Comparison of ENCODE assay signal across 1 cellular context in the genomic region with DNA sequence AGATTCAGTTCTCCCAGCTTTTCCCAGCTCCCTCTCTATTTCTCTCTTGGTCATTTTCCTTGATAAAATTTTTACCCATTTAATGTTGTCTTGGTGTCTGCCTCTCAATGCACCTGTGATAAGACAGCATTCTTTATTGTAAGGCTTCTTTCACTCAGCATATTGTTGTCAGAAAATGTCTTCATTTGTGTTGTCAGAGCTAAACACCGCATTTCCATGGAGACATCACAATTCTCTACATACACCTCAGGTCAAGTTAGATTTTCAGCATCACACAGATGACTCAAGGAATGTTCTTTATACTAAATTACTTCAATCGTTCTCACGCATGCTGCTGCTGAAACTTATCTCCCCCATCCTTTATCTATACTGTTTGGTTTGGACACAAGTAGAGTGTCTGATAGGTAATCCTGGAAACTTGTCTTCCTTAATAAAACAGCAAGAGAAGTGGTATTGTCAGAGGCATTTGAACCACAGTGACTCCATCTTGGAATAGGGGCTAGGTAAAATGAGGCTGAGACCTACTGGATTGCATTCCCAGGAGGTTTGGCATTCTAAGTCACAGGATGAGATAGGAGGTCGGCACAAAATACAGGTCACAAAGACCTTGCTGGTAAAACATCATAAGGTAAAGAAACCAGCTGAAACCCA.
TF ChIP-seq lines count a peak whose summit lies in the region.

No MANE protein-coding gene starts in this region.

TF ChIP-seq in K562, 482 proteins besides CTCF, POLR2A, EP300 and RAD21 (continued from another document and continues in another):
- TF ChIP-seq, protein P1, sequence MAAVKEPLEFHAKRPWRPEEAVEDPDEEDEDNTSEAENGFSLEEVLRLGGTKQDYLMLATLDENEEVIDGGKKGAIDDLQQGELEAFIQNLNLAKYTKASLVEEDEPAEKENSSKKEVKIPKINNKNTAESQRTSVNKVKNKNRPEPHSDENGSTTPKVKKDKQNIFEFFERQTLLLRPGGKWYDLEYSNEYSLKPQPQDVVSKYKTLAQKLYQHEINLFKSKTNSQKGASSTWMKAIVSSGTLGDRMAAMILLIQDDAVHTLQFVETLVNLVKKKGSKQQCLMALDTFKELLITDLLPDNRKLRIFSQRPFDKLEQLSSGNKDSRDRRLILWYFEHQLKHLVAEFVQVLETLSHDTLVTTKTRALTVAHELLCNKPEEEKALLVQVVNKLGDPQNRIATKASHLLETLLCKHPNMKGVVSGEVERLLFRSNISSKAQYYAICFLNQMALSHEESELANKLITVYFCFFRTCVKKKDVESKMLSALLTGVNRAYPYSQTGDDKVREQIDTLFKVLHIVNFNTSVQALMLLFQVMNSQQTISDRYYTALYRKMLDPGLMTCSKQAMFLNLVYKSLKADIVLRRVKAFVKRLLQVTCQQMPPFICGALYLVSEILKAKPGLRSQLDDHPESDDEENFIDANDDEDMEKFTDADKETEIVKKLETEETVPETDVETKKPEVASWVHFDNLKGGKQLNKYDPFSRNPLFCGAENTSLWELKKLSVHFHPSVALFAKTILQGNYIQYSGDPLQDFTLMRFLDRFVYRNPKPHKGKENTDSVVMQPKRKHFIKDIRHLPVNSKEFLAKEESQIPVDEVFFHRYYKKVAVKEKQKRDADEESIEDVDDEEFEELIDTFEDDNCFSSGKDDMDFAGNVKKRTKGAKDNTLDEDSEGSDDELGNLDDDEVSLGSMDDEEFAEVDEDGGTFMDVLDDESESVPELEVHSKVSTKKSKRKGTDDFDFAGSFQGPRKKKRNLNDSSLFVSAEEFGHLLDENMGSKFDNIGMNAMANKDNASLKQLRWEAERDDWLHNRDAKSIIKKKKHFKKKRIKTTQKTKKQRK (IDR thresholded peaks at IDR 0.05; ENCODE audit: borderline replicate concordance, low read depth, low read length) = no peak
- no peak for TF ChIP-seq SRSF9 (IDR thresholded peaks at IDR 0.05; ENCODE audit: borderline replicate concordance, low read depth, low read length)
- TF ChIP-seq PTTG1 (tag; IDR thresholded peaks at IDR 0.05; ENCODE audit: low read depth) = peak; percentile 77
- TF ChIP-seq ZNF239 (CRISPR knock-in tag; IDR thresholded peaks at IDR 0.05) = 0 out of 2 replicates have a peak, but pooled peaks have one; percentile 26
- no peak for TF ChIP-seq ADNP (tag; IDR thresholded peaks at IDR 0.05)
- no peak for TF ChIP-seq TOE1 (IDR thresholded peaks at IDR 0.05; ENCODE audit: borderline replicate concordance)
- TF ChIP-seq TOE1 (CRISPR knock-in tag; IDR thresholded peaks at IDR 0.05; ENCODE audit: borderline replicate concordance, low read depth) = no peak
- no peak for TF ChIP-seq ZNF311 (CRISPR knock-in tag; IDR thresholded peaks at IDR 0.05)
- peak; percentile 18; the same call in 1 of the 2 replicates for TF ChIP-seq IRF9 (tag; IDR thresholded peaks at IDR 0.05)
- no peak for TF ChIP-seq TAF7 (tag; IDR thresholded peaks at IDR 0.05)
- TF ChIP-seq SMARCB1 (IDR thresholded peaks at IDR 0.05; ENCODE audit: insufficient read length, low read depth) = no peak
- TF ChIP-seq, protein P2, sequence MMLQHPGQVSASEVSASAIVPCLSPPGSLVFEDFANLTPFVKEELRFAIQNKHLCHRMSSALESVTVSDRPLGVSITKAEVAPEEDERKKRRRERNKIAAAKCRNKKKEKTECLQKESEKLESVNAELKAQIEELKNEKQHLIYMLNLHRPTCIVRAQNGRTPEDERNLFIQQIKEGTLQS (IDR thresholded peaks at IDR 0.05) = no peak
- TF ChIP-seq, protein P2 (CRISPR knock-in tag; conservative IDR thresholded peaks at IDR 0.05) = no peak
- TF ChIP-seq, protein P3, sequence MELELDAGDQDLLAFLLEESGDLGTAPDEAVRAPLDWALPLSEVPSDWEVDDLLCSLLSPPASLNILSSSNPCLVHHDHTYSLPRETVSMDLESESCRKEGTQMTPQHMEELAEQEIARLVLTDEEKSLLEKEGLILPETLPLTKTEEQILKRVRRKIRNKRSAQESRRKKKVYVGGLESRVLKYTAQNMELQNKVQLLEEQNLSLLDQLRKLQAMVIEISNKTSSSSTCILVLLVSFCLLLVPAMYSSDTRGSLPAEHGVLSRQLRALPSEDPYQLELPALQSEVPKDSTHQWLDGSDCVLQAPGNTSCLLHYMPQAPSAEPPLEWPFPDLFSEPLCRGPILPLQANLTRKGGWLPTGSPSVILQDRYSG (tag; conservative IDR thresholded peaks at IDR 0.05; ENCODE audit: low read depth) = 0 out of 2 replicates have a peak, but pooled peaks have one; percentile 71
- TF ChIP-seq ZNF197 (CRISPR knock-in tag; IDR thresholded peaks at IDR 0.05; ENCODE audit: low read depth) = no peak
- TF ChIP-seq ZNF766 (CRISPR knock-in tag; conservative IDR thresholded peaks at IDR 0.05) = peak; percentile 66; the same call in 1 of the 2 replicates
- no peak for TF ChIP-seq USF2 (CRISPR knock-in tag; IDR thresholded peaks at IDR 0.05)
- TF ChIP-seq LCOR (CRISPR knock-in tag; IDR thresholded peaks at IDR 0.05) = no peak
- no peak for TF ChIP-seq ZNF174 (CRISPR knock-in tag; IDR thresholded peaks at IDR 0.05)
- TF ChIP-seq SNRNP70 (optimal IDR thresholded peaks at IDR 0.05; ENCODE audit: low read depth, low read length) = no peak
- TF ChIP-seq PRMT5 (CRISPR knock-in tag; IDR thresholded peaks at IDR 0.05) = no peak
- no peak for TF ChIP-seq MBD2 (IDR thresholded peaks at IDR 0.05; ENCODE audit: borderline replicate concordance, low read depth)
- TF ChIP-seq DIDO1 (tag; IDR thresholded peaks at IDR 0.05; ENCODE audit: low read depth) = 0 out of 2 replicates have a peak, but pooled peaks have one; percentile 33
- peak in 1 of 2 experiments; percentile 45; a peak in 1 of 4 replicates for TF ChIP-seq TEAD1 (CRISPR knock-in tag; IDR thresholded peaks at IDR 0.05)
- TF ChIP-seq ATF1 (CRISPR knock-in tag; IDR thresholded peaks at IDR 0.05) = no peak
- no peak for TF ChIP-seq ATF1 (tag; IDR thresholded peaks at IDR 0.05)
- TF ChIP-seq GATAD2A (IDR thresholded peaks at IDR 0.05) = no peak
- TF ChIP-seq NFE2L1 (tag; IDR thresholded peaks at IDR 0.05; ENCODE audit: borderline replicate concordance, low read depth) = no peak
- no peak for TF ChIP-seq ZBTB12 (CRISPR knock-in tag; IDR thresholded peaks at IDR 0.05)
- TF ChIP-seq RBM15 (IDR thresholded peaks at IDR 0.05; ENCODE audit: insufficient read depth, low read length) = no peak
- TF ChIP-seq SLC30A9 (CRISPR knock-in tag; IDR thresholded peaks at IDR 0.05) = no peak
- TF ChIP-seq, protein P4, sequence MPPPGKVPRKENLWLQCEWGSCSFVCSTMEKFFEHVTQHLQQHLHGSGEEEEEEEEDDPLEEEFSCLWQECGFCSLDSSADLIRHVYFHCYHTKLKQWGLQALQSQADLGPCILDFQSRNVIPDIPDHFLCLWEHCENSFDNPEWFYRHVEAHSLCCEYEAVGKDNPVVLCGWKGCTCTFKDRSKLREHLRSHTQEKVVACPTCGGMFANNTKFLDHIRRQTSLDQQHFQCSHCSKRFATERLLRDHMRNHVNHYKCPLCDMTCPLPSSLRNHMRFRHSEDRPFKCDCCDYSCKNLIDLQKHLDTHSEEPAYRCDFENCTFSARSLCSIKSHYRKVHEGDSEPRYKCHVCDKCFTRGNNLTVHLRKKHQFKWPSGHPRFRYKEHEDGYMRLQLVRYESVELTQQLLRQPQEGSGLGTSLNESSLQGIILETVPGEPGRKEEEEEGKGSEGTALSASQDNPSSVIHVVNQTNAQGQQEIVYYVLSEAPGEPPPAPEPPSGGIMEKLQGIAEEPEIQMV (tag; conservative IDR thresholded peaks at IDR 0.05; ENCODE audit: low read depth) = no peak
- TF ChIP-seq ZBTB11 (CRISPR knock-in tag; IDR thresholded peaks at IDR 0.05) = 0 out of 6 replicates have a peak, but pooled peaks of 1 of the 3 experiments have one; percentile 20
- no peak for TF ChIP-seq ZNF143 (CRISPR knock-in tag; IDR thresholded peaks at IDR 0.05)
- TF ChIP-seq CBX8 (IDR thresholded peaks at IDR 0.05; ENCODE audit: borderline replicate concordance, extremely low read depth, low read depth, low read length, poor library complexity, severe bottlenecking) = no peak
